ENCODE assay signal across 26 cellular contexts in the genomic region with DNA sequence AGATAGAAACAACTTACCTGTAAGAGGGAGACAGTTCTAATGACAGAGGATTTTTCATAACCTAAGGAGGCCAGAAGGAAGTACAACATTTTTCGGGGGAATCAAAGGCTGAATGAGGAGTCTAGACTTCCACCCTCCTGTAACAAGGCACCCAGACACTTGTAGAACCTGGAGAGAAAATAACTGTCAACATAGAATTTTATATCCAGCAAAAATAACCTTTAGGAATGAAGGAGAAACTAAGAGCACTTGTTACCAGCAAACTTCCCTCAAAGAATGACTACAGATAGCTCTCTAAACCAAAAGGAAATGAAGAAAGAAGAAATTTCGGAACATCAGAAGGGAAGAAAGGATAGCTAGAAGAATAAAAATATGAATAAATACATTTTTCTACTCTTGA. TPM values are rescaled to one million over a fixed set of nuclear protein-coding genes. Genes with fewer than 3 reads are reported as not detected.
"Had no signal": no experiment of that assay in that cellular context is flagged by ENCODE, and none has a peak within 500 bp of the region (broad histone marks: within the 10 kb centered on the region; RNA-seq: fewer than 3 reads in every experiment).

No MANE protein-coding gene starts in this region.

- H3K36me3 ChIP-seq: colonic mucosa, esophagus muscularis mucosa, gastroesophageal sphincter, lower lobe of right lung had no signal

- H3K27me3 Mint-ChIP-seq: dendritic cell treated with granulocyte-macrophage colony-stimulating factor and Interleukin-4, amounts not matched to agents 40 ng/mL and 50 ng/mL, for 4 days; effector memory CD8-positive, alpha-beta T cell; naive B cell had no signal

- H3K4me2 ChIP-seq: hepatocyte had no signal

- FAIRE-seq: endometrium, endothelial cell of umbilical vein, frontal cortex, islet of Langerhans, keratinocyte had no signal

- H3K4me3 ChIP-seq: colonic mucosa, esophagus muscularis mucosa, gastroesophageal sphincter, heart left ventricle, hepatocyte, left lung, lower lobe of right lung, mucosa of descending colon had no signal

- H2AFZ ChIP-seq: hepatocyte had no signal

- DNase-seq: colonic mucosa; cortex of kidney; effector CD8-positive, alpha-beta T cell; effector memory CD8-positive, alpha-beta T cell; endodermal cell; foreskin keratinocyte; heart left ventricle; hypothalamus; left cardiac atrium; left lung; left ventricle myocardium superior; lower lobe of right lung; mesenchymal stem cell; mucosa of descending colon; naive B cell had no signal

- H3K27ac Mint-ChIP-seq: dendritic cell treated with granulocyte-macrophage colony-stimulating factor and Interleukin-4, amounts not matched to agents 40 ng/mL and 50 ng/mL, for 4 days; endodermal cell; mesothelial cell of epicardium; naive B cell had no signal

- H3K79me2 ChIP-seq: hepatocyte had no signal

- H3K4me3 Mint-ChIP-seq: dendritic cell treated with granulocyte-macrophage colony-stimulating factor and Interleukin-4, amounts not matched to agents 40 ng/mL and 50 ng/mL, for 4 days; effector memory CD8-positive, alpha-beta T cell; endodermal cell; mesothelial cell of epicardium had no signal

- H3K27me3 ChIP-seq: colonic mucosa, esophagus muscularis mucosa, foreskin keratinocyte, gastroesophageal sphincter, heart left ventricle, hepatocyte, left lung had no signal

- ATAC-seq: effector memory CD8-positive, alpha-beta T cell; foreskin keratinocyte; gastroesophageal sphincter; heart left ventricle; left cardiac atrium; left lung; left ventricle myocardium superior; lower lobe of right lung; mucosa of descending colon had no signal

- H3K27ac ChIP-seq: colonic mucosa, esophagus muscularis mucosa, foreskin keratinocyte, gastroesophageal sphincter, heart left ventricle, hepatocyte, left lung, lower lobe of right lung had no signal

- H3K4me1 Mint-ChIP-seq: endodermal cell, mesothelial cell of epicardium, naive B cell had no signal

- H3K9me3 ChIP-seq: colonic mucosa had no signal

- H3K4me1 ChIP-seq: colonic mucosa, esophagus muscularis mucosa, foreskin keratinocyte, gastroesophageal sphincter, heart left ventricle, left lung, lower lobe of right lung had no signal

RNA-seq across cellular contexts. Expression of a gene that starts 25.9 kb away (rescaled TPM):
- total RNA-seq: lower lobe of right lung, lung microvascular endothelial cell had no signal
- polyA plus RNA-seq: foreskin keratinocyte, keratinocyte had no signal
